Comparison of ENCODE assay signal across 12 cellular contexts in the genomic region with DNA sequence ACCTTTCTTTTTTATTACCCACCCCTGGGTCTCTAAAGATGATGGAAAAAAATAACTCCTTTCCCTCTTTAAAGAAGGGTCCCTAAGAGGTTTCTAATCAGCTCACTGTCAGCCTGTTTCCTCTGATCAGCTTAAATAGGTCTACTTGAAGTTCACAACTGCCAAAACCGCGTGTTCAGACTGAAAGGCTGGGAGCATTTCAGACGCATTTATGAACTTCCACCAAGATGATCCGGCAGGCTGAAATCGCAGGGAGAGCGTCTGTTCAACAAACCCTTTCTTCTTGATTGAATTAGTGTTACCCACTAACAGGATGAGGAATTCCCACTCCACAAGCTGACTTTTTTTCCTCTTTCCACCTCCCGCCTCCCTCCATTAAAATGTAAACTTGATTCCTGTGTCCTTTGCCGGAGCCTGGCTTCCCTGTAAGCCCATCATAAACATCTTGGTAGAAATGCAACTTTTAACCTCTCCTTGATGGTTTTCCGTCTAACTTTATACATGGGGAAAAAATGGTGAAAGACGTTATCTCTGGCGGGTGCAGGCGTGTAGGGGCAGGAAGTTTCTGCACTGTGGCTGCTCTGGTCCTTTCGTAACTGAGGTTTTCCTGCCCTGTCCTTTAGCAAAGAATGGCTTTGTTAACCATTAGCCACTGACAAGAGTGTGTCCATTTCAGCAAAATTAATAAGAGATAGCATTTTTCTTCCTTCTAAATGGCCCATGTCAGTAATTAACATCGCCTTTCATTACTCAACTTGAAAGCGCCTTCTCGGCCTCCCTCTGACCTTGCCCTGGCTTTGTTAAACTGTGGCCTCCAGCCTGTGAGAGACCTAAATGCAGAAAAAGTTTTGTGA.
DNase-seq lines count a peak whose midpoint lies in the region; ATAC-seq, FAIRE-seq and TF ChIP-seq lines count a peak whose summit lies in the region.
"Had no signal": no experiment of that assay in that cellular context is flagged by ENCODE, and none has a peak within 500 bp of the region (broad histone marks: within the 10 kb centered on the region; RNA-seq: fewer than 3 reads in every experiment).

No MANE protein-coding gene starts in this region.

- H3K4me3 Mint-ChIP-seq in neural crest cell, result peak overlapping the region; percentile 52

- H3K4me1 Mint-ChIP-seq in neural crest cell, result peaks cover 64% of the 10 kb centered on the region

- TF ChIP-seq CTCF in neural crest cell (conservative IDR thresholded peaks at IDR 0.05), result no peak
- TF ChIP-seq CTCF in MM.1S (IDR thresholded peaks at IDR 0.05; ENCODE audit: low read length), result no peak

- no peak overlapping the region for H3K4me2 ChIP-seq in MM.1S (ENCODE audit: low read depth, low read length)

- H3F3A ChIP-seq in MM.1S (ENCODE audit: insufficient read depth, low read length), result no peaks in the 10 kb centered on the region

- no peak for ATAC-seq in HG03342 (IDR thresholded peaks at IDR 0.05; ENCODE audit: unreplicated experiment)

- H3K36me3 ChIP-seq in small intestine (ENCODE audit: control insufficient read depth in 2 of 2, insufficient read depth in 2 of 2, low read length in 2 of 2) (no peaks in the 10 kb centered on the region), MM.1S (replicated peaks; ENCODE audit: insufficient read depth, low read length) (no peaks in the 10 kb centered on the region)

- H3K27ac Mint-ChIP-seq in neural crest cell (ENCODE audit: unreplicated experiment), result peak overlapping the region; percentile 83

- no peaks in the 10 kb centered on the region for H3K36me3 Mint-ChIP-seq in neural crest cell (ENCODE audit: low read depth)

- no peaks in the 10 kb centered on the region for H3K79me2 ChIP-seq in MM.1S (ENCODE audit: low read length)

- 34 to 48% (median 42%) methylated on average over 16 of the region's 16 CpGs for WGBS in small intestine, 3 donors

- no peaks in the 10 kb centered on the region for H3K9me2 ChIP-seq in MM.1S (replicated peaks; ENCODE audit: insufficient read depth, low read length)

- H3K4me3 ChIP-seq in small intestine (ENCODE audit: low read depth in 1 of 2, low read length in 2 of 2) (no peak overlapping the region), MM.1S (ENCODE audit: low read length) (no peak overlapping the region)

- DNase-seq in ELF-1 (ENCODE audit: low read depth, low spot score), result peak; percentile 54
- peak; percentile 68 for DNase-seq in NCI-H82 treated with DMSO at 0.1 percent for 48 hours (lab: John Stamatoyannopoulos, UW; ENCODE audit: unreplicated experiment)
- DNase-seq in fibroblast of peridontal ligament (ENCODE audit: extremely low read depth), result peak; percentile 35
- DNase-seq in neural crest cell (ENCODE audit: low read depth, low spot score), result no peak
- DNase-seq in SHP77 (lab: John Stamatoyannopoulos, UW), result no peak
- DNase-seq in small intestine, result no peak
- no peak for DNase-seq in MM.1S
- DNase-seq: activated CD4-positive, alpha-beta T cell treated with anti-CD3 and anti-CD28 coated beads, Interleukin-2, amount 50 U/mL, for 4 hours; AML-193; NCI-H1417 treated with DMSO at 0.1 percent for 48 hours; SIG-M5 had no signal

- H3K27me3 ChIP-seq in small intestine (ENCODE audit: control insufficient read depth in 2 of 2, insufficient read depth in 2 of 2, low read length in 2 of 2) (no peaks in the 10 kb centered on the region), MM.1S (replicated peaks; ENCODE audit: insufficient read depth, low read length) (no peaks in the 10 kb centered on the region)

- no peaks in the 10 kb centered on the region for H3K9me3 ChIP-seq in small intestine (ENCODE audit: control insufficient read depth, low read depth)
- H3K9me3 ChIP-seq in MM.1S (replicated peaks; ENCODE audit: insufficient read depth, low read length), result no peaks in the 10 kb centered on the region

- H3K9me3 Mint-ChIP-seq in neural crest cell, result no peaks in the 10 kb centered on the region

- H3K27ac ChIP-seq in small intestine (ENCODE audit: low read depth in 1 of 2, low read length in 1 of 2) (no peak overlapping the region), MM.1S (ENCODE audit: low read length) (no peak overlapping the region)

- no peaks in the 10 kb centered on the region for H3K27me3 Mint-ChIP-seq in neural crest cell (ENCODE audit: low read depth)

- FAIRE-seq in small intestine (lab: Jason Lieb, UNC), result no peak

- H4K20me1 ChIP-seq in MM.1S (ENCODE audit: insufficient read depth, low read length), result no peaks in the 10 kb centered on the region

- no peak overlapping the region for H2AFZ ChIP-seq in MM.1S (ENCODE audit: low read length)

- H3K9ac ChIP-seq in MM.1S (ENCODE audit: low read length), result no peak overlapping the region

- H3K4me1 ChIP-seq in small intestine (ENCODE audit: control insufficient read depth in 2 of 2, insufficient read depth in 1 of 2, low read depth in 1 of 2, low read length in 1 of 2), result no peaks in the 10 kb centered on the region
- H3K4me1 ChIP-seq in MM.1S (ENCODE audit: low read length), result no peaks in the 10 kb centered on the region

Comparison
In these comparisons a context has a peak if more than half of its experiments do, and no peak if none do; other contexts are left out.
1. DNase-seq: peak in ELF-1 (single experiment), NCI-H82 treated with DMSO at 0.1 percent for 48 hours (single experiment) and fibroblast of peridontal ligament (single experiment); none in neural crest cell (single experiment), SHP77 (0 of 2), small intestine (single experiment) and MM.1S (single experiment).